ENCODE assay signal across 20 cellular contexts in genomic region chr14:34804933-34805332, GRCh38.
"Had no signal": no experiment of that assay in that cellular context is flagged by ENCODE, and none has a peak within 500 bp of the region (broad histone marks: within the 10 kb centered on the region; RNA-seq: fewer than 3 reads in every experiment).

No MANE protein-coding gene starts in this region.

- H3K4me3 ChIP-seq: lung, ovary, smooth muscle cell, suprapubic skin, thyroid gland, upper lobe of left lung, uterus had no signal

- H3K4me3 Mint-ChIP-seq: dendritic cell treated with granulocyte-macrophage colony-stimulating factor and Interleukin-4, amounts not matched to agents 40 ng/mL and 50 ng/mL, for 4 days; effector memory CD8-positive, alpha-beta T cell; immature natural killer cell; naive thymus-derived CD4-positive, alpha-beta T cell; neural crest cell had no signal

- H3K27ac Mint-ChIP-seq: dendritic cell treated with granulocyte-macrophage colony-stimulating factor and Interleukin-4, amounts not matched to agents 40 ng/mL and 50 ng/mL, for 4 days; effector memory CD8-positive, alpha-beta T cell had no signal

- DNase-seq: effector memory CD8-positive, alpha-beta T cell; foreskin keratinocyte; immature natural killer cell; kidney; left cardiac atrium; left ventricle myocardium superior; naive thymus-derived CD4-positive, alpha-beta T cell; nucleus accumbens; ovary; right cardiac atrium; stimulated activated CD4-positive, alpha-beta T cell treated with anti-CD3 and anti-CD28 coated beads, Interleukin-2, amount 100 ng/mL, for 48 hours; stimulated activated naive CD8-positive, alpha-beta T cell treated with anti-CD3 and anti-CD28 coated beads, Interleukin-15, Interleukin-2, amounts not matched to agents 100 U/mL and 50 U/mL, for 24 hours; thyroid gland; upper lobe of left lung; uterus had no signal

- H3K27me3 ChIP-seq: foreskin keratinocyte, ovary, suprapubic skin, thyroid gland, upper lobe of left lung, uterus had no signal

- H3K27me3 Mint-ChIP-seq: dendritic cell treated with granulocyte-macrophage colony-stimulating factor and Interleukin-4, amounts not matched to agents 40 ng/mL and 50 ng/mL, for 4 days; effector memory CD8-positive, alpha-beta T cell; naive thymus-derived CD4-positive, alpha-beta T cell had no signal

- H3K4me1 Mint-ChIP-seq: neural crest cell had no signal

- H3K9me3 Mint-ChIP-seq: effector memory CD8-positive, alpha-beta T cell had no signal

- H3K9me3 ChIP-seq: ovary, suprapubic skin, thyroid gland, upper lobe of left lung, uterus had no signal

- H3K27ac ChIP-seq: foreskin keratinocyte, ovary, suprapubic skin, thyroid gland, upper lobe of left lung, uterus had no signal

- H3K4me1 ChIP-seq: foreskin keratinocyte, suprapubic skin, thyroid gland, upper lobe of left lung, uterus had no signal

- ATAC-seq: effector memory CD8-positive, alpha-beta T cell; foreskin keratinocyte; left cardiac atrium; left ventricle myocardium superior; naive thymus-derived CD4-positive, alpha-beta T cell; right cardiac atrium; stimulated activated naive CD8-positive, alpha-beta T cell treated with anti-CD3 and anti-CD28 coated beads, Interleukin-15, Interleukin-2, amounts not matched to agents 100 U/mL and 50 U/mL, for 24 hours had no signal

- H3K36me3 ChIP-seq: ovary, uterus had no signal
